Comparison of ENCODE assay signal across 21 cellular contexts in the genomic region with DNA sequence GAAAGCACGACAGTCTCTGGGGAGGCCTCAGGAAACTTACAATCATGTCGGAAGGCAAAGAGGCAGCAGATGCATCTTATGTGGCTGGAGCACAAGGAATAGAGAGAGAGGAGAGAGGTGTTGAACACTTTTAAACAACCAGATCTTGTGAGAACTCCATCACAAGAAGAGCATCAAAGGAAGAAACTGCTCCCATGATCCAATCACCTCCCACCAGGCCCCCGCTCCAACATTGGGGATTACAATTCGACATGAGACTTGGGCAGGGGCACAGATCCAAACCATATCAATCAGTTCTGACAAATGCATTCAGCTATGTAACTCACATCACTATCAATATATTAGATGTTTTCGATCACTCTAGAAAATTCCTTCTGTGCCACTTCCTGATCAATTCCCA.
"Had no signal": no experiment of that assay in that cellular context is flagged by ENCODE, and none has a peak within 500 bp of the region (broad histone marks: within the 10 kb centered on the region; RNA-seq: fewer than 3 reads in every experiment).

No MANE protein-coding gene starts in this region.

- H3K4me3 ChIP-seq: breast epithelium, lower lobe of right lung had no signal

- ATAC-seq: activated CD8-positive, alpha-beta T cell treated with anti-CD3 and anti-CD28 coated beads, Interleukin-2, amount 10 ng/mL, durations not matched to agents 7 days and 5 days; activated naive CD8-positive, alpha-beta T cell treated with anti-CD3 and anti-CD28 coated beads, Interleukin-2, amount 50 U/mL, for 24 hours; left colon; lower lobe of right lung; stimulated activated naive CD8-positive, alpha-beta T cell treated with anti-CD3 and anti-CD28 coated beads, Interleukin-15, amount 100 ng/mL, for 72 hours; T-cell had no signal

- H3K27ac ChIP-seq: breast epithelium, lower lobe of right lung had no signal

- H3K27me3 Mint-ChIP-seq: activated naive CD4-positive, alpha-beta T cell treated with anti-CD3 and anti-CD28 coated beads, Interleukin-2, amount 10 ng/mL, durations not matched to agents 7 days and 5 days; activated T-cell treated with anti-CD3 and anti-CD28 coated beads, Interleukin-2, amount 50 U/mL, for 24 hours; progenitor cell of endocrine pancreas; T-cell had no signal

- H3K4me1 Mint-ChIP-seq: activated naive CD4-positive, alpha-beta T cell treated with anti-CD3 and anti-CD28 coated beads, Interleukin-2, amount 10 ng/mL, durations not matched to agents 7 days and 5 days; T-cell had no signal

- H3K9me3 ChIP-seq: breast epithelium, lower lobe of right lung had no signal

- H3K4me3 Mint-ChIP-seq: activated B cell treated with CpG ODN at 0.5 μM for 24 hours; activated CD8-positive, alpha-beta T cell treated with anti-CD3 and anti-CD28 coated beads, Interleukin-2, amount 10 ng/mL, durations not matched to agents 7 days and 5 days; activated naive CD4-positive, alpha-beta T cell treated with anti-CD3 and anti-CD28 coated beads, Interleukin-2, amount 10 ng/mL, durations not matched to agents 7 days and 5 days; activated naive CD8-positive, alpha-beta T cell treated with anti-CD3 and anti-CD28 coated beads, Interleukin-2, amount 50 U/mL, for 24 hours; activated T-cell treated with anti-CD3 and anti-CD28 coated beads, Interleukin-2, amount 50 U/mL, for 24 hours; dendritic cell treated with granulocyte-macrophage colony-stimulating factor and Interleukin-4, amounts not matched to agents 40 ng/mL and 50 ng/mL, for 4 days; mesothelial cell of epicardium; nephron; stimulated activated naive CD8-positive, alpha-beta T cell treated with anti-CD3 and anti-CD28 coated beads, Interleukin-15, amount 100 ng/mL, for 72 hours; T-cell had no signal

- H3K27me3 ChIP-seq: breast epithelium had no signal

- DNase-seq: activated B cell treated with CpG ODN at 0.5 μM for 24 hours; activated CD4-positive, alpha-beta T cell treated with anti-CD3 and anti-CD28 coated beads for 48 hours; activated CD8-positive, alpha-beta T cell treated with anti-CD3 and anti-CD28 coated beads, Interleukin-2, amount 10 ng/mL, durations not matched to agents 7 days and 5 days; activated naive CD4-positive, alpha-beta T cell treated with anti-CD3 and anti-CD28 coated beads, Interleukin-2, amount 10 ng/mL, durations not matched to agents 7 days and 5 days; activated naive CD8-positive, alpha-beta T cell treated with anti-CD3 and anti-CD28 coated beads, Interleukin-2, amount 50 U/mL, for 24 hours; activated T-cell treated with anti-CD3 and anti-CD28 coated beads, Interleukin-2, amount 50 U/mL, for 24 hours; anterior cingulate cortex; effector memory CD4-positive, alpha-beta T cell; hippocampal formation; left colon; lower lobe of right lung; stimulated activated CD4-positive, alpha-beta T cell treated with anti-CD3 and anti-CD28 coated beads, Interleukin-2, amount 100 ng/mL, for 48 hours; stimulated activated naive CD8-positive, alpha-beta T cell treated with anti-CD3 and anti-CD28 coated beads, Interleukin-15, amount 100 ng/mL, for 72 hours; T-cell had no signal

- H3K36me3 Mint-ChIP-seq: activated naive CD4-positive, alpha-beta T cell treated with anti-CD3 and anti-CD28 coated beads, Interleukin-2, amount 10 ng/mL, durations not matched to agents 7 days and 5 days; mesothelial cell of epicardium; T-cell had no signal

- H3K36me3 ChIP-seq: breast epithelium, lower lobe of right lung had no signal

- H3K9me3 Mint-ChIP-seq: activated B cell treated with CpG ODN at 0.5 μM for 24 hours; activated naive CD4-positive, alpha-beta T cell treated with anti-CD3 and anti-CD28 coated beads, Interleukin-2, amount 10 ng/mL, durations not matched to agents 7 days and 5 days; activated naive CD8-positive, alpha-beta T cell treated with anti-CD3 and anti-CD28 coated beads, Interleukin-2, amount 50 U/mL, for 24 hours; activated T-cell treated with anti-CD3 and anti-CD28 coated beads, Interleukin-2, amount 50 U/mL, for 24 hours; dendritic cell treated with granulocyte-macrophage colony-stimulating factor and Interleukin-4, amounts not matched to agents 40 ng/mL and 50 ng/mL, for 4 days; nephron; stimulated activated naive CD8-positive, alpha-beta T cell treated with anti-CD3 and anti-CD28 coated beads, Interleukin-15, amount 100 ng/mL, for 72 hours; T-cell had no signal

- H3K27ac Mint-ChIP-seq: activated B cell treated with CpG ODN at 0.5 μM for 24 hours; activated CD8-positive, alpha-beta T cell treated with anti-CD3 and anti-CD28 coated beads, Interleukin-2, amount 10 ng/mL, durations not matched to agents 7 days and 5 days; activated naive CD4-positive, alpha-beta T cell treated with anti-CD3 and anti-CD28 coated beads, Interleukin-2, amount 10 ng/mL, durations not matched to agents 7 days and 5 days; activated naive CD8-positive, alpha-beta T cell treated with anti-CD3 and anti-CD28 coated beads, Interleukin-2, amount 50 U/mL, for 24 hours; activated T-cell treated with anti-CD3 and anti-CD28 coated beads, Interleukin-2, amount 50 U/mL, for 24 hours; dendritic cell treated with granulocyte-macrophage colony-stimulating factor and Interleukin-4, amounts not matched to agents 40 ng/mL and 50 ng/mL, for 4 days; mesothelial cell of epicardium; nephron; progenitor cell of endocrine pancreas; stimulated activated naive CD8-positive, alpha-beta T cell treated with anti-CD3 and anti-CD28 coated beads, Interleukin-15, amount 100 ng/mL, for 72 hours; T-cell had no signal

- FAIRE-seq: endothelial cell of umbilical vein, islet of Langerhans had no signal

- H3K4me1 ChIP-seq: breast epithelium had no signal
